8 cellular contexts compared by ENCODE assay signal in genomic region chr2:151638188-151638933, GRCh38.
DNase-seq lines count a peak whose midpoint lies in the region; ATAC-seq, FAIRE-seq and TF ChIP-seq lines count a peak whose summit lies in the region.

No MANE protein-coding gene starts in this region.

- FAIRE-seq in D721Med (lab: Jason Lieb, UNC): no peak

- no peaks in the 10 kb centered on the region for H3K27me3 Mint-ChIP-seq in T-helper 1 cell treated with Interleukin-12 subunit alpha and Interleukin-12 subunit beta and Interleukin-4 antibody, amounts not matched to agents 30 μg/mL and 1 μg/mL, for 36 hours (ENCODE audit: low read depth)

- DNase-seq in DMS53 (lab: John Stamatoyannopoulos, UW) (peak; percentile 73), DMS53 treated with DMSO at 0.1 percent for 48 hours (lab: John Stamatoyannopoulos, UW; ENCODE audit: unreplicated experiment) (no peak), erythroblast (lab: John Stamatoyannopoulos, UW) (peak; percentile 24 to 35), NOMO-1 treated with DMSO at 0.1 percent for 48 hours (lab: John Stamatoyannopoulos, UW; ENCODE audit: unreplicated experiment) (no peak), D721Med (ENCODE audit: insufficient read length, low spot score) (no peak)
- peak; percentile 10 for DNase-seq in stimulated activated naive CD8-positive, alpha-beta T cell treated with anti-CD3 and anti-CD28 coated beads, Interleukin-15, Interleukin-2, amounts not matched to agents 100 U/mL and 50 U/mL, for 24 hours

- peak; percentile 55 for ATAC-seq in HG03025 (IDR thresholded peaks at IDR 0.05; ENCODE audit: low FRiP score, unreplicated experiment)
- no peak for ATAC-seq in stimulated activated naive CD8-positive, alpha-beta T cell treated with anti-CD3 and anti-CD28 coated beads, Interleukin-15, Interleukin-2, amounts not matched to agents 100 U/mL and 50 U/mL, for 24 hours

- no peak for TF ChIP-seq POLR2A in erythroblast (IDR thresholded peaks at IDR 0.05; ENCODE audit: low read length)

- peaks cover 11% of the 10 kb centered on the region for H3K9me3 Mint-ChIP-seq in T-helper 1 cell treated with Interleukin-12 subunit alpha and Interleukin-12 subunit beta and Interleukin-4 antibody, amounts not matched to agents 30 μg/mL and 1 μg/mL, for 36 hours

- H3K4me3 Mint-ChIP-seq in T-helper 1 cell treated with Interleukin-12 subunit alpha and Interleukin-12 subunit beta and Interleukin-4 antibody, amounts not matched to agents 30 μg/mL and 1 μg/mL, for 36 hours: peak overlapping the region; percentile 39

- peak overlapping the region; percentile 81 for H3K27ac Mint-ChIP-seq in T-helper 1 cell treated with Interleukin-12 subunit alpha and Interleukin-12 subunit beta and Interleukin-4 antibody, amounts not matched to agents 30 μg/mL and 1 μg/mL, for 36 hours

- peaks cover 10% of the 10 kb centered on the region for H3K36me3 Mint-ChIP-seq in T-helper 1 cell treated with Interleukin-12 subunit alpha and Interleukin-12 subunit beta and Interleukin-4 antibody, amounts not matched to agents 30 μg/mL and 1 μg/mL, for 36 hours (ENCODE audit: low read depth)

- TF ChIP-seq CTCF in D721Med (IDR thresholded peaks at IDR 0.05; ENCODE audit: insufficient read depth, missing control alignments): no peak

- peaks cover 28% of the 10 kb centered on the region for H3K4me1 Mint-ChIP-seq in T-helper 1 cell treated with Interleukin-12 subunit alpha and Interleukin-12 subunit beta and Interleukin-4 antibody, amounts not matched to agents 30 μg/mL and 1 μg/mL, for 36 hours (ENCODE audit: low read depth)

Comparison
In these comparisons a context has a peak if more than half of its experiments do, and no peak if none do; other contexts are left out.
1. DNase-seq: peak in DMS53 (single experiment), erythroblast (2 of 2) and stimulated activated naive CD8-positive, alpha-beta T cell treated with anti-CD3 and anti-CD28 coated beads, Interleukin-15, Interleukin-2, amounts not matched to agents 100 U/mL and 50 U/mL, for 24 hours (single experiment); none in DMS53 treated with DMSO at 0.1 percent for 48 hours (single experiment), NOMO-1 treated with DMSO at 0.1 percent for 48 hours (single experiment) and D721Med (single experiment).